21 cellular contexts compared by ENCODE assay signal in the genomic region with DNA sequence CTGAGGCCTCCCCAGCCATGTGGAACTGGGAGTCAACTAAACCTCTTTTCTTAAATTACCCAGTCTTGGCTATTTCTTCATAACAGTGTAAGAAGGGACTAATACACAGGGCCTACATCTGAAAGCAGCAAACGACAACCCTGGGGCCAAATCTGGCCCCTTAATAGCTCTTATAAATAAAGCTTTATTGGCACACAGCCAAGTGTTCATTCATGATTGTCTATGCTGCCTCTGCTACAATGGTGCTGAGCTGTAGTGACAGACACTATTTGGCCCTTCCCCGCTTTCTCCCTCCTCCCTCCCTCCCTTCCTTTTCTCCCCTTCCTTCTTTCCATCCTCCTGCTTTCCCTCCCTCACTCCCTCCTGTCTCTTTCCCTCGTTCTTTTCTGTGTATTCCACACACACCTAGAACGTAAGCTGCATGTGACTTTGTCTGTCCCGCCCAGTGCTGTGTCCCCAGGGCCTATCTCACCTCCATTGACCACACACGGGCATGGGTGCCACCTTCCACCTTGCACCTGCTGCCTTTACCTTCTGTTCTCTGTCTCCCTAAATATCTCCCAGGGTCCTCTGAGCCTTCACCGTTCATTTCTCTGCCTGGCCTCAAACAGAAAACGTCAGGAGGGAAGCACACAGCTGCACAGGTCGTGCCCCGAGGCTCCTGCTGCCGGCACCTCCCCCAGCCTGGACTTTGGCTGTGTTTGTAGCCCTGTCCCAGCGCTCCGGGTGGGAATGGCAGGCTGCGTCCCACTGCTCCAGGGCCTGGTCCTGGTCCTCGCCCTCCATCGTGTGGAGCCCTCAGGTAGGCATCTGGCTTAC. TPM values are rescaled to one million over a fixed set of nuclear protein-coding genes. Genes with fewer than 3 reads are reported as not detected.
DNase-seq lines count a peak whose midpoint lies in the region; ATAC-seq and TF ChIP-seq lines count a peak whose summit lies in the region.
"Had no signal": no experiment of that assay in that cellular context is flagged by ENCODE, and none has a peak within 500 bp of the region (broad histone marks: within the 10 kb centered on the region; RNA-seq: fewer than 3 reads in every experiment).

A gene with protein sequence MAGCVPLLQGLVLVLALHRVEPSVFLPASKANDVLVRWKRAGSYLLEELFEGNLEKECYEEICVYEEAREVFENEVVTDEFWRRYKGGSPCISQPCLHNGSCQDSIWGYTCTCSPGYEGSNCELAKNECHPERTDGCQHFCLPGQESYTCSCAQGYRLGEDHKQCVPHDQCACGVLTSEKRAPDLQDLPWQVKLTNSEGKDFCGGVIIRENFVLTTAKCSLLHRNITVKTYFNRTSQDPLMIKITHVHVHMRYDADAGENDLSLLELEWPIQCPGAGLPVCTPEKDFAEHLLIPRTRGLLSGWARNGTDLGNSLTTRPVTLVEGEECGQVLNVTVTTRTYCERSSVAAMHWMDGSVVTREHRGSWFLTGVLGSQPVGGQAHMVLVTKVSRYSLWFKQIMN (plus strand): TSS at position 720 of the 819 bp plus-strand sequence. CDS start 13 bp downstream, at position 733.

- 73% methylated on average over 10 of the region's 16 CpGs for WGBS in SK-N-SH (ENCODE audit: low lambda C conversion rate)
- 39% methylated on average over 15 of the region's 16 CpGs for WGBS in hepatocyte (ENCODE audit: low lambda C conversion rate, missing lambda C conversion rate)
- 65 to 66% methylated on average over 16 of the region's 16 CpGs for WGBS in heart right ventricle, 2 donors

- intact Hi-C loops in heart right ventricle (cut with DNase I) = loop anchor here in 2 of 10 donors (10.0 kb wide), 2 partner anchors 57 to 123 kb away; no protein-coding TSS in a partner anchor
- intact Hi-C loops in natural killer cell (cut with micrococcal nuclease) = no loop called here

- TF ChIP-seq RAD21 in SK-N-SH (IDR thresholded peaks at IDR 0.05; ENCODE audit: low read length) = no peak

- H3K36me3 ChIP-seq in SK-N-SH (replicated peaks in 1 of 2; ENCODE audit: control insufficient read depth in 1 of 2, insufficient read depth in 2 of 2, low read length in 1 of 2) (no peaks in the 10 kb centered on the region), KOPT-K1 (ENCODE audit: insufficient read depth, low read length) (no peaks in the 10 kb centered on the region), hepatocyte (replicated peaks; ENCODE audit: insufficient read depth, low read depth) (no peaks in the 10 kb centered on the region), heart right ventricle (no peaks in the 10 kb centered on the region)

- no peak within 1 kb of the TSS for H3K9ac ChIP-seq in SK-N-SH

- peak within 1 kb of the TSS; percentile 31 for H3K27ac Mint-ChIP-seq in type B pancreatic cell
- H3K27ac Mint-ChIP-seq in natural killer cell = no peak within 1 kb of the TSS
- H3K27ac Mint-ChIP-seq in activated naive CD8-positive, alpha-beta T cell treated with anti-CD3 and anti-CD28 coated beads for 36 hours = no peak within 1 kb of the TSS
- H3K27ac Mint-ChIP-seq: activated CD8-positive, alpha-beta T cell treated with anti-CD3 and anti-CD28 coated beads, Interleukin-2, amount 10 ng/mL, durations not matched to agents 7 days and 5 days; CD8-positive, alpha-beta T cell; stimulated activated naive CD8-positive, alpha-beta T cell treated with anti-CD3 and anti-CD28 coated beads, Interleukin-15, amount 100 ng/mL, for 72 hours had no signal

- no peak within 1 kb of the TSS for H3K4me3 ChIP-seq in SK-N-SH (ENCODE audit: low read depth in 2 of 2, low read length in 1 of 2)
- H3K4me3 ChIP-seq in hepatocyte = no peak within 1 kb of the TSS
- H3K4me3 ChIP-seq in heart right ventricle = no peak within 1 kb of the TSS

- H3K9me3 Mint-ChIP-seq in type B pancreatic cell (peaks cover 7% of the 10 kb centered on the region), natural killer cell (no peaks in the 10 kb centered on the region)
- peaks cover 8% of the 10 kb centered on the region for H3K9me3 Mint-ChIP-seq in activated naive CD8-positive, alpha-beta T cell treated with anti-CD3 and anti-CD28 coated beads for 36 hours

- H3K27ac ChIP-seq in SK-N-SH (ENCODE audit: low read depth in 2 of 2, low read length in 1 of 2) (no peak within 1 kb of the TSS), KOPT-K1 (ENCODE audit: low read depth, low read length, poor library complexity, severe bottlenecking) (peak within 1 kb of the TSS; percentile 69), hepatocyte (peak within 1 kb of the TSS; percentile 23), heart right ventricle (no peak within 1 kb of the TSS)

- H3K79me2 ChIP-seq in SK-N-SH (ENCODE audit: insufficient read depth) = no peaks in the 10 kb centered on the region
- H3K79me2 ChIP-seq in hepatocyte = no peaks in the 10 kb centered on the region

- H2AFZ ChIP-seq in SK-N-SH (ENCODE audit: low read depth) (no peak within 1 kb of the TSS), hepatocyte (peak within 1 kb of the TSS; percentile 7)

- CTCF ChIA-PET in SK-N-SH (lab: Yijun Ruan, JAX) = no interaction called here

- H3F3A ChIP-seq in SK-N-SH (replicated peaks; ENCODE audit: insufficient read depth) = peaks cover 13% of the 10 kb centered on the region

- H3K4me1 Mint-ChIP-seq in type B pancreatic cell (ENCODE audit: unreplicated experiment) (no peaks in the 10 kb centered on the region), natural killer cell (peaks cover 14 to 18% of the 10 kb centered on the region in 2 donors)
- peaks cover 13% of the 10 kb centered on the region for H3K4me1 Mint-ChIP-seq in activated naive CD8-positive, alpha-beta T cell treated with anti-CD3 and anti-CD28 coated beads for 36 hours

- no peak for ATAC-seq in SK-N-SH treated with all-trans-retinoic acid at 6 μM for 48 hours
- ATAC-seq in heart right ventricle = no peak
- ATAC-seq in natural killer cell = no peak
- ATAC-seq: activated CD8-positive, alpha-beta T cell treated with anti-CD3 and anti-CD28 coated beads, Interleukin-2, amount 10 ng/mL, durations not matched to agents 7 days and 5 days; CD8-positive, alpha-beta T cell; naive thymus-derived CD8-positive, alpha-beta T cell; stimulated activated naive CD8-positive, alpha-beta T cell treated with anti-CD3 and anti-CD28 coated beads, Interleukin-15, amount 100 ng/mL, for 72 hours had no signal

- H3K36me3 Mint-ChIP-seq in type B pancreatic cell = no peaks in the 10 kb centered on the region
- H3K36me3 Mint-ChIP-seq in natural killer cell = no peaks in the 10 kb centered on the region
- peaks cover 1% of the 10 kb centered on the region for H3K36me3 Mint-ChIP-seq in activated naive CD8-positive, alpha-beta T cell treated with anti-CD3 and anti-CD28 coated beads for 36 hours
- H3K36me3 Mint-ChIP-seq: CD8-positive, alpha-beta T cell; naive thymus-derived CD8-positive, alpha-beta T cell had no signal

- H3K9me3 ChIP-seq in SK-N-SH = no peaks in the 10 kb centered on the region
- peaks cover 4% of the 10 kb centered on the region for H3K9me3 ChIP-seq in KOPT-K1 (ENCODE audit: insufficient read depth, low read length, poor library complexity, severe bottlenecking)
- H3K9me3 ChIP-seq in hepatocyte (ENCODE audit: low read depth) = no peaks in the 10 kb centered on the region
- H3K9me3 ChIP-seq in heart right ventricle = peaks cover 0 to 10% (median 0%) of the 10 kb centered on the region in 11 donors

- no peak within 1 kb of the TSS for H3K4me2 ChIP-seq in SK-N-SH
- H3K4me2 ChIP-seq in hepatocyte = peak within 1 kb of the TSS; percentile 43

- H3K27me3 Mint-ChIP-seq in type B pancreatic cell (peaks cover 25% of the 10 kb centered on the region), natural killer cell (ENCODE audit: low read depth in 2 of 2) (peaks cover 0 to 9% of the 10 kb centered on the region in 2 donors)
- H3K27me3 Mint-ChIP-seq in activated naive CD8-positive, alpha-beta T cell treated with anti-CD3 and anti-CD28 coated beads for 36 hours = no peaks in the 10 kb centered on the region
- H3K27me3 Mint-ChIP-seq: naive thymus-derived CD8-positive, alpha-beta T cell had no signal

- no peaks in the 10 kb centered on the region for H3K9me2 ChIP-seq in SK-N-SH
- H3K9me2 ChIP-seq in hepatocyte (replicated peaks; ENCODE audit: insufficient read depth) = no peaks in the 10 kb centered on the region

- no peaks in the 10 kb centered on the region for H4K20me1 ChIP-seq in SK-N-SH (ENCODE audit: insufficient read depth)
- H4K20me1 ChIP-seq in hepatocyte (ENCODE audit: insufficient read depth, poor library complexity, severe bottlenecking) = no peaks in the 10 kb centered on the region

- POLR2A ChIA-PET in SK-N-SH (lab: Yijun Ruan, JAX) = no interaction called here

- TF ChIP-seq EP300 in SK-N-SH (IDR thresholded peaks at IDR 0.05; ENCODE audit: borderline replicate concordance in 1 of 2, low read depth in 1 of 2, low read length in 1 of 2) = no peak

- no peak for TF ChIP-seq CTCF in SK-N-SH (IDR thresholded peaks at IDR 0.05)
- TF ChIP-seq CTCF in hepatocyte (IDR thresholded peaks at IDR 0.05; ENCODE audit: poor library complexity) = no peak
- TF ChIP-seq CTCF in type B pancreatic cell (conservative IDR thresholded peaks at IDR 0.05) = no peak
- no peak for TF ChIP-seq CTCF in heart right ventricle (IDR thresholded peaks at IDR 0.05)
- no peak for TF ChIP-seq CTCF in natural killer cell (IDR thresholded peaks at IDR 0.05)

- H3K4me3 Mint-ChIP-seq in type B pancreatic cell (no peak within 1 kb of the TSS), natural killer cell (no peak within 1 kb of the TSS)
- no peak within 1 kb of the TSS for H3K4me3 Mint-ChIP-seq in activated naive CD8-positive, alpha-beta T cell treated with anti-CD3 and anti-CD28 coated beads for 36 hours
- H3K4me3 Mint-ChIP-seq: activated CD8-positive, alpha-beta T cell treated with anti-CD3 and anti-CD28 coated beads, Interleukin-2, amount 10 ng/mL, durations not matched to agents 7 days and 5 days; CD8-positive, alpha-beta T cell; naive thymus-derived CD8-positive, alpha-beta T cell; stimulated activated naive CD8-positive, alpha-beta T cell treated with anti-CD3 and anti-CD28 coated beads, Interleukin-15, amount 100 ng/mL, for 72 hours had no signal

- no peaks in the 10 kb centered on the region for H3K27me3 ChIP-seq in SK-N-SH (ENCODE audit: insufficient read depth)
- H3K27me3 ChIP-seq in hepatocyte = peaks cover 3% of the 10 kb centered on the region
- peaks cover 0 to 30% (median 26%) of the 10 kb centered on the region in 7 donors for H3K27me3 ChIP-seq in heart right ventricle

- DNase-seq in SK-N-SH (no peak), hepatocyte (ENCODE audit: low spot score) (no peak), type B pancreatic cell (ENCODE audit: extremely low spot score, unreplicated experiment) (peak; percentile 8), heart right ventricle (no peak), natural killer cell (no peak)
- no peak for DNase-seq in activated naive CD8-positive, alpha-beta T cell treated with anti-CD3 and anti-CD28 coated beads for 36 hours
- DNase-seq: activated CD8-positive, alpha-beta T cell treated with anti-CD3 and anti-CD28 coated beads, Interleukin-2, amount 10 ng/mL, durations not matched to agents 7 days and 5 days; activated effector memory CD4-positive, alpha-beta T cell treated with Interleukin-2 at 50 U/mL for 16 hours; amygdala; CD8-positive, alpha-beta T cell; central memory CD4-positive, alpha-beta T cell; foreskin fibroblast; naive thymus-derived CD8-positive, alpha-beta T cell; NCI-H146; NCI-H510A; stimulated activated naive CD8-positive, alpha-beta T cell treated with anti-CD3 and anti-CD28 coated beads, Interleukin-15, amount 100 ng/mL, for 72 hours had no signal

- H3K4me1 ChIP-seq in SK-N-SH (ENCODE audit: control insufficient read depth in 1 of 2, insufficient read depth in 2 of 2, low read depth in 1 of 2, low read length in 1 of 2) (peaks cover 5 to 9% of the 10 kb centered on the region in 2 experiments; a peak in 1 of 4 replicates), hepatocyte (ENCODE audit: insufficient read depth) (peaks cover 9% of the 10 kb centered on the region), heart right ventricle (peaks cover 2 to 10% (median 5%) of the 10 kb centered on the region in 9 donors)

RNA-seq across cellular contexts. Expression of the gene that starts here (rescaled TPM):
- polyA plus RNA-seq in SK-N-SH (2012; rRNA removed) (not detected in 2 replicates), hepatocyte (4.7 and 8.0 TPM in 2 replicates), heart right ventricle (under 1 TPM in 1 of 2 donors, not detected in 1; 0.03 TPM)
- polyA plus RNA-seq in SK-N-SH (2012; cell fraction: cytosol; rRNA removed) = not detected in 2 replicates
- not detected in 2 replicates for polyA plus RNA-seq in SK-N-SH (2012; cell fraction: nucleus; rRNA removed)
- total RNA-seq in hepatocyte (4.7 and 5.4 TPM in 2 replicates), type B pancreatic cell (ENCODE audit: low replicate concordance) (not detected in 2 replicates), heart right ventricle (under 1 TPM in 1 of 10 donors, not detected in 9; 0.20 TPM), natural killer cell (under 1 TPM in 1 of 3 donors, not detected in 2; 0.82 TPM)
- total RNA-seq in activated naive CD8-positive, alpha-beta T cell treated with anti-CD3 and anti-CD28 coated beads for 36 hours = under 1 TPM in 1 of 2 experiments, not detected in 1; 0.14 TPM
- total RNA-seq: activated CD8-positive, alpha-beta T cell treated with anti-CD3 and anti-CD28 coated beads, Interleukin-2, amount 10 ng/mL, durations not matched to agents 7 days and 5 days; CD8-positive, alpha-beta T cell; G401; LHCN-M2; naive thymus-derived CD8-positive, alpha-beta T cell; ureter had no signal
- polyA plus RNA-seq: naive thymus-derived CD8-positive, alpha-beta T cell had no signal

Comparison
In these comparisons a context has a peak if more than half of its experiments do, and no peak if none do; other contexts are left out.
1. Peak in DNase-seq in type B pancreatic cell; RNA of the gene not detected or under 1 TPM.
2. H3K27ac ChIP-seq: peak in KOPT-K1 (single experiment) and hepatocyte (single experiment); none in SK-N-SH (0 of 2) and heart right ventricle (0 of 10).